Comparison of ENCODE assay signal across 27 cellular contexts in genomic region chr3:153442799-153443487, GRCh38.
DNase-seq lines count a peak whose midpoint lies in the region; ATAC-seq and TF ChIP-seq lines count a peak whose summit lies in the region.
"Had no signal": no experiment of that assay in that cellular context is flagged by ENCODE, and none has a peak within 500 bp of the region (broad histone marks: within the 10 kb centered on the region; RNA-seq: fewer than 3 reads in every experiment).

No MANE protein-coding gene starts in this region.

- H3K36me3 Mint-ChIP-seq in activated CD4-positive, alpha-beta memory T cell treated with anti-CD3 and anti-CD28 coated beads for 36 hours = no peaks in the 10 kb centered on the region
- no peaks in the 10 kb centered on the region for H3K36me3 Mint-ChIP-seq in activated CD4-positive, alpha-beta memory T cell treated with anti-CD3 and anti-CD28 coated beads, Interleukin-2, amount 10 ng/mL, durations not matched to agents 7 days and 5 days (ENCODE audit: low read depth)
- no peaks in the 10 kb centered on the region for H3K36me3 Mint-ChIP-seq in CD8-positive, alpha-beta T cell
- no peaks in the 10 kb centered on the region for H3K36me3 Mint-ChIP-seq in T-helper 17 cell (ENCODE audit: low read depth)
- H3K36me3 Mint-ChIP-seq in neural crest cell (ENCODE audit: low read depth) = no peaks in the 10 kb centered on the region

- no peak for ATAC-seq in CD8-positive, alpha-beta T cell
- ATAC-seq in T-helper 17 cell = peak; percentile 91
- ATAC-seq: A549 had no signal

- CTCF ChIA-PET in activated CD4-positive, alpha-beta memory T cell treated with anti-CD3 and anti-CD28 coated beads for 36 hours (lab: Charles Lee) = no interaction called here
- CTCF ChIA-PET in activated CD4-positive, alpha-beta memory T cell treated with anti-CD3 and anti-CD28 coated beads, Interleukin-2, amount 10 ng/mL, durations not matched to agents 7 days and 5 days (lab: Charles Lee) = interaction anchor here (1.6 kb wide), 1 partner anchor 279 kb away, joined by 5 read pairs; no protein-coding TSS in a partner anchor
- CTCF ChIA-PET in CD8-positive, alpha-beta T cell (lab: Charles Lee) = interaction anchor here (1.2 to 1.4 kb wide), 2 partner anchors 13 to 400 kb away, joined by 3 to 6 read pairs; no protein-coding TSS in a partner anchor
- CTCF ChIA-PET in OCI-LY7 (lab: Charles Lee; ENCODE audit: unreplicated experiment) = no interaction called here

- TF ChIP-seq CTCF in CD8-positive, alpha-beta T cell (IDR thresholded peaks at IDR 0.05) = no peak
- no peak for TF ChIP-seq CTCF in neural crest cell (conservative IDR thresholded peaks at IDR 0.05)
- no peak for TF ChIP-seq CTCF in OCI-LY7 (conservative IDR thresholded peaks at IDR 0.05; ENCODE audit: low read length)

- H3K27ac ChIP-seq in CD8-positive, alpha-beta T cell (ENCODE audit: low read depth, low read length) = no peak overlapping the region
- H3K27ac ChIP-seq in OCI-LY7 (ENCODE audit: low read depth, low read length, poor library complexity, severe bottlenecking) = no peak overlapping the region
- H3K27ac ChIP-seq: A549, adrenal gland, brain microvascular endothelial cell, epithelial cell of prostate, left ventricle myocardium inferior, neutrophil, prostate gland, thoracic aorta, uterus had no signal

- no peaks in the 10 kb centered on the region for H3K79me2 ChIP-seq in OCI-LY7 (ENCODE audit: insufficient read depth, low read depth, low read length)

- no peak overlapping the region for H3K4me2 ChIP-seq in OCI-LY7 (ENCODE audit: low read length)
- H3K4me2 ChIP-seq: A549 had no signal

- H3K36me3 ChIP-seq in CD8-positive, alpha-beta T cell (ENCODE audit: insufficient read depth, low read length) = no peaks in the 10 kb centered on the region
- no peaks in the 10 kb centered on the region for H3K36me3 ChIP-seq in OCI-LY7 (ENCODE audit: insufficient read depth, low read length)
- H3K36me3 ChIP-seq: adrenal gland, brain microvascular endothelial cell, left ventricle myocardium inferior, neutrophil, prostate gland, thoracic aorta, uterus had no signal

- H4K20me1 ChIP-seq in OCI-LY7 (ENCODE audit: insufficient read depth, low read length) = no peaks in the 10 kb centered on the region

- peaks cover 2% of the 10 kb centered on the region for H3K27me3 Mint-ChIP-seq in activated CD4-positive, alpha-beta memory T cell treated with anti-CD3 and anti-CD28 coated beads for 36 hours
- H3K27me3 Mint-ChIP-seq in activated CD4-positive, alpha-beta memory T cell treated with anti-CD3 and anti-CD28 coated beads, Interleukin-2, amount 10 ng/mL, durations not matched to agents 7 days and 5 days = no peaks in the 10 kb centered on the region
- H3K27me3 Mint-ChIP-seq in CD8-positive, alpha-beta T cell (ENCODE audit: low read depth) = no peaks in the 10 kb centered on the region
- H3K27me3 Mint-ChIP-seq in T-helper 17 cell = no peaks in the 10 kb centered on the region
- H3K27me3 Mint-ChIP-seq in neural crest cell (ENCODE audit: low read depth) = no peaks in the 10 kb centered on the region
- H3K27me3 Mint-ChIP-seq: stimulated activated naive CD8-positive, alpha-beta T cell treated with anti-CD3 and anti-CD28 coated beads, Interleukin-15, Interleukin-2, amounts not matched to agents 100 ng/mL and 50 ng/mL, for 24 hours had no signal

- no peaks in the 10 kb centered on the region for H3K9me3 Mint-ChIP-seq in activated CD4-positive, alpha-beta memory T cell treated with anti-CD3 and anti-CD28 coated beads for 36 hours
- H3K9me3 Mint-ChIP-seq in activated CD4-positive, alpha-beta memory T cell treated with anti-CD3 and anti-CD28 coated beads, Interleukin-2, amount 10 ng/mL, durations not matched to agents 7 days and 5 days = peaks cover 2% of the 10 kb centered on the region
- H3K9me3 Mint-ChIP-seq in CD8-positive, alpha-beta T cell = no peaks in the 10 kb centered on the region
- H3K9me3 Mint-ChIP-seq in neural crest cell = no peaks in the 10 kb centered on the region
- H3K9me3 Mint-ChIP-seq: activated B cell treated with CpG ODN at 0.5 μM for 24 hours; stimulated activated naive CD8-positive, alpha-beta T cell treated with anti-CD3 and anti-CD28 coated beads, Interleukin-15, Interleukin-2, amounts not matched to agents 100 ng/mL and 50 ng/mL, for 24 hours had no signal

- peaks cover 24% of the 10 kb centered on the region for H3K4me1 Mint-ChIP-seq in activated CD4-positive, alpha-beta memory T cell treated with anti-CD3 and anti-CD28 coated beads for 36 hours (ENCODE audit: low read depth)
- peaks cover 15% of the 10 kb centered on the region for H3K4me1 Mint-ChIP-seq in activated CD4-positive, alpha-beta memory T cell treated with anti-CD3 and anti-CD28 coated beads, Interleukin-2, amount 10 ng/mL, durations not matched to agents 7 days and 5 days
- H3K4me1 Mint-ChIP-seq in CD8-positive, alpha-beta T cell (ENCODE audit: low read depth) = peaks cover 16% of the 10 kb centered on the region
- H3K4me1 Mint-ChIP-seq in T-helper 17 cell = peaks cover 20% of the 10 kb centered on the region
- H3K4me1 Mint-ChIP-seq in neural crest cell = no peaks in the 10 kb centered on the region
- H3K4me1 Mint-ChIP-seq: activated B cell treated with CpG ODN at 0.5 μM for 24 hours, B cell had no signal

- no peaks in the 10 kb centered on the region for H3K9me2 ChIP-seq in OCI-LY7 (ENCODE audit: insufficient read depth, low read length)

- POLR2A ChIA-PET in activated CD4-positive, alpha-beta memory T cell treated with anti-CD3 and anti-CD28 coated beads for 36 hours (lab: Charles Lee) = no interaction called here
- POLR2A ChIA-PET in activated CD4-positive, alpha-beta memory T cell treated with anti-CD3 and anti-CD28 coated beads, Interleukin-2, amount 10 ng/mL, durations not matched to agents 7 days and 5 days (lab: Charles Lee) = no interaction called here
- POLR2A ChIA-PET in CD8-positive, alpha-beta T cell (lab: Charles Lee) = interaction anchor here (0.8 kb wide), 1 partner anchor 15 kb away, joined by 3 read pairs; no protein-coding TSS in a partner anchor
- POLR2A ChIA-PET in OCI-LY7 (lab: Charles Lee) = interaction anchor here (0.6 to 1.0 kb wide), 5 partner anchors 11 to 1525 kb away, joined by 3 to 4 read pairs (median 3); no protein-coding TSS in a partner anchor

- H2AFZ ChIP-seq in OCI-LY7 (ENCODE audit: low read length) = no peak overlapping the region

- H3K27me3 ChIP-seq in CD8-positive, alpha-beta T cell (ENCODE audit: insufficient read depth, low read length) = no peaks in the 10 kb centered on the region
- H3K27me3 ChIP-seq: adrenal gland, brain microvascular endothelial cell, neutrophil, uterus had no signal

- no peaks in the 10 kb centered on the region for H3K9me3 ChIP-seq in CD8-positive, alpha-beta T cell (ENCODE audit: low read length)
- H3K9me3 ChIP-seq in T-helper 17 cell (ENCODE audit: control insufficient read depth, low read length, poor library complexity, severe bottlenecking) = no peaks in the 10 kb centered on the region
- H3K9me3 ChIP-seq in OCI-LY7 (ENCODE audit: low read length) = no peaks in the 10 kb centered on the region
- H3K9me3 ChIP-seq: A549, adrenal gland, left ventricle myocardium inferior, neutrophil, prostate gland, thoracic aorta, uterus had no signal

- intact Hi-C loops in activated CD4-positive, alpha-beta memory T cell treated with anti-CD3 and anti-CD28 coated beads for 36 hours (cut with micrococcal nuclease) = loop anchor here (2.0 to 10.0 kb wide), 2 partner anchors 278 to 326 kb away; partner anchors contain the start of gene RAP2B
- intact Hi-C loops in CD8-positive, alpha-beta T cell (cut with DNase I, micrococcal nuclease) = no loop called here
- intact Hi-C loops in OCI-LY7 (cut with micrococcal nuclease; ENCODE audit: unreplicated experiment) = no loop called here

- H3K4me3 ChIP-seq in CD8-positive, alpha-beta T cell (ENCODE audit: low read depth, low read length) = no peak overlapping the region
- no peak overlapping the region for H3K4me3 ChIP-seq in OCI-LY7 (ENCODE audit: low read depth, low read length, poor library complexity, severe bottlenecking)
- H3K4me3 ChIP-seq: A549, adrenal gland, left ventricle myocardium inferior, prostate gland, thoracic aorta, uterus had no signal

- BruUV-seq in OCI-LY7 (replicated peaks; lab: Mats Ljungman, UMichigan) = no TSS peak

- H3K4me1 ChIP-seq in CD8-positive, alpha-beta T cell (ENCODE audit: insufficient read depth, low read length) = peaks cover 3% of the 10 kb centered on the region
- no peaks in the 10 kb centered on the region for H3K4me1 ChIP-seq in OCI-LY7 (ENCODE audit: insufficient read depth, low read length, poor library complexity, severe bottlenecking)
- H3K4me1 ChIP-seq: A549, adrenal gland, left ventricle myocardium inferior, prostate gland, uterus had no signal

- DNase-seq in activated CD4-positive, alpha-beta memory T cell treated with anti-CD3 and anti-CD28 coated beads for 36 hours = no peak
- DNase-seq in activated CD4-positive, alpha-beta memory T cell treated with anti-CD3 and anti-CD28 coated beads, Interleukin-2, amount 10 ng/mL, durations not matched to agents 7 days and 5 days = no peak
- no peak for DNase-seq in CD8-positive, alpha-beta T cell
- no peak for DNase-seq in T-helper 17 cell
- DNase-seq in neural crest cell (ENCODE audit: low read depth, low spot score) = no peak
- no peak for DNase-seq in OCI-LY7 (ENCODE audit: low spot score)
- DNase-seq in globus pallidus (ENCODE audit: low spot score) = no peak
- no peak for DNase-seq in hepatic stellate cell (ENCODE audit: low spot score)
- DNase-seq: activated B cell treated with CpG ODN at 0.5 μM for 24 hours; adrenal gland; brain microvascular endothelial cell; COR-L47; effector CD4-positive, alpha-beta T cell; islet precursor cell; left ventricle myocardium inferior; NCI-H1105 treated with DMSO at 0.1 percent for 48 hours; NCI-H2029 treated with DMSO at 0.1 percent for 48 hours; NCI-H226; SW 1271; uterus had no signal

- H3K4me3 Mint-ChIP-seq in activated CD4-positive, alpha-beta memory T cell treated with anti-CD3 and anti-CD28 coated beads for 36 hours = no peak overlapping the region
- no peak overlapping the region for H3K4me3 Mint-ChIP-seq in activated CD4-positive, alpha-beta memory T cell treated with anti-CD3 and anti-CD28 coated beads, Interleukin-2, amount 10 ng/mL, durations not matched to agents 7 days and 5 days
- H3K4me3 Mint-ChIP-seq in CD8-positive, alpha-beta T cell = no peak overlapping the region
- H3K4me3 Mint-ChIP-seq in T-helper 17 cell = peak overlapping the region; percentile 70
- no peak overlapping the region for H3K4me3 Mint-ChIP-seq in neural crest cell
- H3K4me3 Mint-ChIP-seq: activated B cell treated with CpG ODN at 0.5 μM for 24 hours; B cell; stimulated activated naive CD8-positive, alpha-beta T cell treated with anti-CD3 and anti-CD28 coated beads, Interleukin-15, Interleukin-2, amounts not matched to agents 100 ng/mL and 50 ng/mL, for 24 hours had no signal

- H3K27ac Mint-ChIP-seq in activated CD4-positive, alpha-beta memory T cell treated with anti-CD3 and anti-CD28 coated beads for 36 hours = peak overlapping the region; percentile 9
- no peak overlapping the region for H3K27ac Mint-ChIP-seq in activated CD4-positive, alpha-beta memory T cell treated with anti-CD3 and anti-CD28 coated beads, Interleukin-2, amount 10 ng/mL, durations not matched to agents 7 days and 5 days
- H3K27ac Mint-ChIP-seq in CD8-positive, alpha-beta T cell = peak overlapping the region; percentile 18
- H3K27ac Mint-ChIP-seq in T-helper 17 cell = peak overlapping the region; percentile 94
- peak overlapping the region; percentile 37 for H3K27ac Mint-ChIP-seq in neural crest cell (ENCODE audit: unreplicated experiment)
- H3K27ac Mint-ChIP-seq: activated B cell treated with CpG ODN at 0.5 μM for 24 hours; B cell; stimulated activated naive CD8-positive, alpha-beta T cell treated with anti-CD3 and anti-CD28 coated beads, Interleukin-15, Interleukin-2, amounts not matched to agents 100 ng/mL and 50 ng/mL, for 24 hours had no signal

Comparison
In these comparisons a context has a peak if more than half of its experiments do, and no peak if none do; other contexts are left out.
1. CTCF ChIA-PET loops: an anchor here in activated CD4-positive, alpha-beta memory T cell treated with anti-CD3 and anti-CD28 coated beads, Interleukin-2, amount 10 ng/mL, durations not matched to agents 7 days and 5 days (1.6 kb wide) and CD8-positive, alpha-beta T cell (1.2 to 1.4 kb wide); none called in activated CD4-positive, alpha-beta memory T cell treated with anti-CD3 and anti-CD28 coated beads for 36 hours and OCI-LY7.
2. POLR2A ChIA-PET loops: an anchor here in CD8-positive, alpha-beta T cell (0.8 kb wide) and OCI-LY7 (0.6 to 1.0 kb wide); none called in activated CD4-positive, alpha-beta memory T cell treated with anti-CD3 and anti-CD28 coated beads for 36 hours and activated CD4-positive, alpha-beta memory T cell treated with anti-CD3 and anti-CD28 coated beads, Interleukin-2, amount 10 ng/mL, durations not matched to agents 7 days and 5 days.